Comparison of ENCODE assay signal across 8 cellular contexts in the genomic region with DNA sequence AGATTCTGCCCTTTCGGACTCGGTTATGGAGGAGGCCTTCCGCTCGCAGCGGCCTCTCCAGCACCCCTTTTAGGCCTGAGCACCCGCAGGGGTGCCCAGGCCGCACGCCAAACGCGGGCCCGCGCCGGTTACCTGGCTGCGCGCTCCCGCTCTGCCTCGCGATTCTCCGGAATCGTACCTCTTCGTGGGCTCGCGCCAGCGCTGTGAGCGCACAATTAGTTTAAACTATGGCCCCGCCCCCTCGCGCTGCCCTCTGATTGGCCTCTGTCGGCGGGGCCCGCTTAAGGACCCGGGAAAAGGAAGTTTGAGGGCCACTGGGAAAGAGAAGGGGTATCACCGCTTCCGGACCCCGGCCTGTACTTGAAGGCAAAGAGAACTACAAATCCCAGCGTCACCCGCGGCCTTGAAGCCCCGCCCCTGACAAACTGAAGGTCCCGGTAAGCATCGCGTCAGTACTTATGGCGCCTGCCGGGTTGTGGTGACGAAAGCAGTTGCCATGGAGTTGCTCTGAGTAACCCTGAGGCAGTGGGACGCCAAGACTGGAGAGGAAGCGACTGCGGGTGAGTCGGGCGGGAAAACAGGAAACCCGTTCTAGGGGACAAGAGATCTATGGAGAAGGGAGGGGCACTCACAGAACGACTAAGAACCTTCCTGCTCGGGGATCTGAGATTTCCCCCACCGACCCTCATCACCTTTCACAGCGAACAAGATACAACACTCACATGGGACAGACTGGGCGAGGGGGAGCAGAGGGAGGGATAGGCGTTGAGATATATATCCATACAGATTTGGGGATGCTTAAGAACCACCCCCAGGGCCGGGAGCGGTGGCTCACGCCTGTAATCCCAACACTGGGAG. TPM values are rescaled to one million over a fixed set of nuclear protein-coding genes. Genes with fewer than 3 reads are reported as not detected.
A peak's percentile ranks its signal among the peaks of the same experiment; 100 is the strongest.
DNase-seq lines count a peak whose midpoint lies in the region; ATAC-seq lines count a peak whose summit lies in the region.

A gene with protein sequence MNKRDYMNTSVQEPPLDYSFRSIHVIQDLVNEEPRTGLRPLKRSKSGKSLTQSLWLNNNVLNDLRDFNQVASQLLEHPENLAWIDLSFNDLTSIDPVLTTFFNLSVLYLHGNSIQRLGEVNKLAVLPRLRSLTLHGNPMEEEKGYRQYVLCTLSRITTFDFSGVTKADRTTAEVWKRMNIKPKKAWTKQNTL (plus strand): TSS at position 525 of the 858 bp plus-strand sequence. CDS start 8,234 bp downstream, outside the sequence.
A gene with protein sequence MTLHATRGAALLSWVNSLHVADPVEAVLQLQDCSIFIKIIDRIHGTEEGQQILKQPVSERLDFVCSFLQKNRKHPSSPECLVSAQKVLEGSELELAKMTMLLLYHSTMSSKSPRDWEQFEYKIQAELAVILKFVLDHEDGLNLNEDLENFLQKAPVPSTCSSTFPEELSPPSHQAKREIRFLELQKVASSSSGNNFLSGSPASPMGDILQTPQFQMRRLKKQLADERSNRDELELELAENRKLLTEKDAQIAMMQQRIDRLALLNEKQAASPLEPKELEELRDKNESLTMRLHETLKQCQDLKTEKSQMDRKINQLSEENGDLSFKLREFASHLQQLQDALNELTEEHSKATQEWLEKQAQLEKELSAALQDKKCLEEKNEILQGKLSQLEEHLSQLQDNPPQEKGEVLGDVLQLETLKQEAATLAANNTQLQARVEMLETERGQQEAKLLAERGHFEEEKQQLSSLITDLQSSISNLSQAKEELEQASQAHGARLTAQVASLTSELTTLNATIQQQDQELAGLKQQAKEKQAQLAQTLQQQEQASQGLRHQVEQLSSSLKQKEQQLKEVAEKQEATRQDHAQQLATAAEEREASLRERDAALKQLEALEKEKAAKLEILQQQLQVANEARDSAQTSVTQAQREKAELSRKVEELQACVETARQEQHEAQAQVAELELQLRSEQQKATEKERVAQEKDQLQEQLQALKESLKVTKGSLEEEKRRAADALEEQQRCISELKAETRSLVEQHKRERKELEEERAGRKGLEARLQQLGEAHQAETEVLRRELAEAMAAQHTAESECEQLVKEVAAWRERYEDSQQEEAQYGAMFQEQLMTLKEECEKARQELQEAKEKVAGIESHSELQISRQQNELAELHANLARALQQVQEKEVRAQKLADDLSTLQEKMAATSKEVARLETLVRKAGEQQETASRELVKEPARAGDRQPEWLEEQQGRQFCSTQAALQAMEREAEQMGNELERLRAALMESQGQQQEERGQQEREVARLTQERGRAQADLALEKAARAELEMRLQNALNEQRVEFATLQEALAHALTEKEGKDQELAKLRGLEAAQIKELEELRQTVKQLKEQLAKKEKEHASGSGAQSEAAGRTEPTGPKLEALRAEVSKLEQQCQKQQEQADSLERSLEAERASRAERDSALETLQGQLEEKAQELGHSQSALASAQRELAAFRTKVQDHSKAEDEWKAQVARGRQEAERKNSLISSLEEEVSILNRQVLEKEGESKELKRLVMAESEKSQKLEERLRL (N-terminal part only) (minus strand): TSS at position 217 of the 858 bp plus-strand sequence. CDS start 44,599 bp downstream, outside the sequence.

- H3K4me1 ChIP-seq in effector memory CD4-positive, alpha-beta T cell (ENCODE audit: control insufficient read depth, insufficient read depth, low read length, poor library complexity, severe bottlenecking): peaks cover 11% of the 10 kb centered on the region

- peak within 1 kb of the TSS; percentile 82 for H3K27ac ChIP-seq in effector memory CD4-positive, alpha-beta T cell (ENCODE audit: insufficient read depth, low read length, poor library complexity, severe bottlenecking)

- POLR2A ChIA-PET in activated CD8-positive, alpha-beta memory T cell treated with anti-CD3 and anti-CD28 coated beads for 36 hours (lab: Charles Lee): interaction anchor here (0.9 to 1.1 kb wide), 2 partner anchors 41 to 52 kb away, joined by 3 to 8 read pairs; no protein-coding TSS in a partner anchor

- CTCF ChIA-PET in activated CD8-positive, alpha-beta memory T cell treated with anti-CD3 and anti-CD28 coated beads for 36 hours (lab: Charles Lee): interaction anchor here (0.9 to 2.5 kb wide), 3 partner anchors 11 to 55 kb away, joined by 4 to 11 read pairs (median 9); no protein-coding TSS in a partner anchor

- H3K27me3 ChIP-seq in effector memory CD4-positive, alpha-beta T cell (replicated peaks; ENCODE audit: control insufficient read depth, insufficient read depth, low read length, poor library complexity, severe bottlenecking): no peaks in the 10 kb centered on the region

- peak; percentile 90 for DNase-seq in COLO829 (ENCODE audit: low spot score)
- DNase-seq in HT-29 (ENCODE audit: low spot score): peak; percentile 100
- peak; percentile 99 for DNase-seq in NK-92 treated with Interleukin-12 subunit alpha and Interleukin-12 subunit beta, amount 100 ng/mL, for 24 hours (lab: John Stamatoyannopoulos, UW)
- DNase-seq in effector memory CD4-positive, alpha-beta T cell: peak; percentile 99 to 100 (median 99)
- peak; percentile 100 for DNase-seq in lung microvascular endothelial cell (ENCODE audit: low read depth in 2 of 2)
- DNase-seq in stimulated activated CD4-positive, alpha-beta T cell treated with anti-CD3 and anti-CD28 coated beads, TNF-alpha, amount 100 ng/mL, for 4 hours (ENCODE audit: low read depth in 3 of 3): peak; percentile 95 to 99 (median 98)

- no peaks in the 10 kb centered on the region for H3K9me3 ChIP-seq in effector memory CD4-positive, alpha-beta T cell (ENCODE audit: control insufficient read depth, low read length)

- peak; percentile 95 for ATAC-seq in GM21360 (IDR thresholded peaks at IDR 0.05; ENCODE audit: unreplicated experiment)

- H3K36me3 ChIP-seq in effector memory CD4-positive, alpha-beta T cell (ENCODE audit: control insufficient read depth, insufficient read depth, low read length): peaks cover 3% of the 10 kb centered on the region

- peak within 1 kb of the TSS; percentile 66 for H3K4me3 ChIP-seq in effector memory CD4-positive, alpha-beta T cell (ENCODE audit: insufficient read depth, low read depth, low read length, poor library complexity, severe bottlenecking)

RNA-seq across cellular contexts. Expression of the first gene that starts in this region (rescaled TPM):
- total RNA-seq in HT-29 (2014; rRNA removed; shearing (Covaris generic)): 26.4 and 33.5 TPM in 2 replicates
- total RNA-seq in activated CD8-positive, alpha-beta memory T cell treated with anti-CD3 and anti-CD28 coated beads for 36 hours: 10 to 100 TPM in 1 of 2 experiments, 1 to 10 TPM in 1; 9.6 to 11.3 TPM
- total RNA-seq in lung microvascular endothelial cell: 2.4 and 4.0 TPM in 2 replicates

RNA-seq across cellular contexts. Expression of the second gene that starts in this region (rescaled TPM):
- total RNA-seq in HT-29 (2014; rRNA removed; shearing (Covaris generic)): 214 and 241 TPM in 2 replicates
- total RNA-seq in activated CD8-positive, alpha-beta memory T cell treated with anti-CD3 and anti-CD28 coated beads for 36 hours: 100 to 1,000 TPM; 103 to 110 TPM
- 103 and 107 TPM in 2 replicates for total RNA-seq in lung microvascular endothelial cell

Comparison
In these comparisons a context has a peak if more than half of its experiments do, and no peak if none do; other contexts are left out.
1. Peak in every context shown above with its lines: DNase-seq, ATAC-seq, H3K4me3 ChIP-seq and H3K27ac ChIP-seq.